Comparison of ENCODE assay signal across 9 cellular contexts in genomic region chr7:35253680-35254495, GRCh38. TPM values are rescaled to one million over a fixed set of nuclear protein-coding genes. Genes with fewer than 3 reads are reported as not detected.
DNase-seq lines count a peak whose midpoint lies in the region; ATAC-seq and TF ChIP-seq lines count a peak whose summit lies in the region.
"Had no signal": no experiment of that assay in that cellular context is flagged by ENCODE, and none has a peak within 500 bp of the region (broad histone marks: within the 10 kb centered on the region; RNA-seq: fewer than 3 reads in every experiment).

TBX20 (minus strand) TSS chr7:35254100; CDS start chr7:35253620, 480 bp downstream.

- H3K27me3 Mint-ChIP-seq in neural crest cell (ENCODE audit: low read depth), result peaks cover 98% of the 10 kb centered on the region

- DNase-seq in BE2C, result peak; percentile 91
- DNase-seq in H7, result peak; percentile 91
- peak; percentile 87 for DNase-seq in SW480 (ENCODE audit: low spot score)
- DNase-seq in fibroblast of mammary gland (ENCODE audit: low read depth), result peak; percentile 23
- DNase-seq in neural crest cell (ENCODE audit: low read depth, low spot score), result peak; percentile 43
- DNase-seq in Kasumi-1 (lab: John Stamatoyannopoulos, UW), result no peak
- DNase-seq in amygdala (lab: John Stamatoyannopoulos, UW), result no peak

- no peaks in the 10 kb centered on the region; the same call in 1 of the 2 replicates for H3K9me3 ChIP-seq in BE2C

- H3K9me3 Mint-ChIP-seq in neural crest cell, result no peaks in the 10 kb centered on the region

- H3K27me3 ChIP-seq in BE2C (no peaks in the 10 kb centered on the region; the same call in 1 of the 2 replicates), H7 (ENCODE audit: control insufficient read depth, insufficient read depth, low read length) (peaks cover 99% of the 10 kb centered on the region)

- peaks cover 11% of the 10 kb centered on the region for H3K4me1 Mint-ChIP-seq in neural crest cell

- H3K4me3 ChIP-seq in BE2C (ENCODE audit: low read depth, low read length) (peak within 1 kb of the TSS; percentile 83), H7 (ENCODE audit: insufficient read depth, low read depth, low read length) (peak within 1 kb of the TSS; percentile 50), fibroblast of mammary gland (ENCODE audit: control insufficient read depth, low read depth, low read length) (peak within 1 kb of the TSS; percentile 19)

- H3K36me3 ChIP-seq in BE2C, result peaks cover 23% of the 10 kb centered on the region
- H3K36me3 ChIP-seq in H7 (replicated peaks; ENCODE audit: control insufficient read depth, insufficient read depth, low read length), result no peaks in the 10 kb centered on the region

- H3K4me1 ChIP-seq in BE2C, result peaks cover 7% of the 10 kb centered on the region

- no peak for ATAC-seq in HG03159 (IDR thresholded peaks at IDR 0.05; ENCODE audit: unreplicated experiment)

- no peak for TF ChIP-seq CTCF in BE2C (IDR thresholded peaks at IDR 0.05; ENCODE audit: low read depth, low read length)
- no peak for TF ChIP-seq CTCF in fibroblast of mammary gland (conservative IDR thresholded peaks at IDR 0.05; ENCODE audit: control insufficient read depth, insufficient read depth, low read depth, low read length)
- TF ChIP-seq CTCF in neural crest cell (conservative IDR thresholded peaks at IDR 0.05), result no peak

- H3K36me3 Mint-ChIP-seq in neural crest cell (ENCODE audit: low read depth), result peaks cover 7% of the 10 kb centered on the region

- no peak within 1 kb of the TSS for H3K27ac Mint-ChIP-seq in neural crest cell (ENCODE audit: unreplicated experiment)

- H3K4me3 Mint-ChIP-seq in neural crest cell, result peak within 1 kb of the TSS; percentile 80

RNA-seq across cellular contexts. Expression of gene TBX20, which starts in this region (rescaled TPM):
- 8.8 TPM for polyA plus RNA-seq in BE2C (2012; ENCODE audit: insufficient read depth, insufficient read length, low read depth)
- 0.30 and 0.69 TPM in 2 replicates for total RNA-seq in H7 (2014; rRNA removed; shearing (Covaris generic))
- 4.6 and 5.5 TPM in 2 replicates for total RNA-seq in neural crest cell
- total RNA-seq: frontal cortex had no signal

Comparison
In these comparisons a context has a peak if more than half of its experiments do, and no peak if none do; other contexts are left out.
1. Peak in DNase-seq and H3K4me3 ChIP-seq in H7; RNA of the gene not detected or under 1 TPM.
2. DNase-seq: peak in BE2C (single experiment), SW480 (single experiment), fibroblast of mammary gland (single experiment) and neural crest cell (single experiment); none in Kasumi-1 (0 of 2) and amygdala (0 of 56).
3. H3K4me3 ChIP-seq: peak in every context shown above with its lines; median percentile 83 in BE2C; 50 in H7; 19 in fibroblast of mammary gland.